ENCODE assay signal across 8 cellular contexts in genomic region chr10:100046088-100046487, GRCh38. TPM values are rescaled to one million over a fixed set of nuclear protein-coding genes. Genes with fewer than 3 reads are reported as not detected.
DNase-seq lines count a peak whose midpoint lies in the region; FAIRE-seq and TF ChIP-seq lines count a peak whose summit lies in the region.

No MANE protein-coding gene starts in this region.

- no peaks in the 10 kb centered on the region for H3K9me3 Mint-ChIP-seq in activated T-helper 2 cell treated with anti-CD3 and anti-CD28 coated beads, Interferon-gamma antibody, Interleukin-2, Interleukin-4, amounts not matched to agents 10 μg/mL and 5 μg/mL and 100 μg/mL, durations not matched to agents 14 hours and 24 hours and 36 hours

- TF ChIP-seq POLR2A in Raji (IDR thresholded peaks at IDR 0.05; ENCODE audit: insufficient read depth, low read depth, low read length): 0 out of 2 replicates have a peak, but pooled peaks have one; percentile 27

- peaks cover 3% of the 10 kb centered on the region for H3K27me3 Mint-ChIP-seq in activated T-helper 2 cell treated with anti-CD3 and anti-CD28 coated beads, Interferon-gamma antibody, Interleukin-2, Interleukin-4, amounts not matched to agents 10 μg/mL and 5 μg/mL and 100 μg/mL, durations not matched to agents 14 hours and 24 hours and 36 hours (ENCODE audit: low read depth)

- peak; percentile 64 for DNase-seq in AG09319 (ENCODE audit: extremely low read depth, low read depth)
- DNase-seq in GM19240 (ENCODE audit: insufficient read length, low spot score): peak; percentile 40
- DNase-seq in LHCN-M2 (ENCODE audit: low read depth): peak; percentile 81
- DNase-seq in activated T-helper 2 cell treated with anti-CD3 and anti-CD28 coated beads, Interferon-gamma antibody, Interleukin-2, Interleukin-4, amounts not matched to agents 10 μg/mL and 5 μg/mL and 100 μg/mL, durations not matched to agents 14 hours and 24 hours and 36 hours (ENCODE audit: low spot score): peak; percentile 59
- peak; percentile 12 to 47 for DNase-seq in frontal cortex (ENCODE audit: low spot score in 2 of 2)
- peak in 53 of 56 donors; percentile 3 to 91 (median 44) for DNase-seq in nucleus accumbens (lab: John Stamatoyannopoulos, UW)
- peak; percentile 89 for DNase-seq in superior temporal gyrus (ENCODE audit: extremely low spot score)

- peaks cover 2% of the 10 kb centered on the region for H3K4me1 Mint-ChIP-seq in activated T-helper 2 cell treated with anti-CD3 and anti-CD28 coated beads, Interferon-gamma antibody, Interleukin-2, Interleukin-4, amounts not matched to agents 10 μg/mL and 5 μg/mL and 100 μg/mL, durations not matched to agents 14 hours and 24 hours and 36 hours (ENCODE audit: low read depth)

- TF ChIP-seq CTCF in AG09319 (IDR thresholded peaks at IDR 0.05; ENCODE audit: low read depth, low read length): peak; percentile 95

- no peak overlapping the region for H3K27ac Mint-ChIP-seq in activated T-helper 2 cell treated with anti-CD3 and anti-CD28 coated beads, Interferon-gamma antibody, Interleukin-2, Interleukin-4, amounts not matched to agents 10 μg/mL and 5 μg/mL and 100 μg/mL, durations not matched to agents 14 hours and 24 hours and 36 hours

- FAIRE-seq in frontal cortex (lab: Jason Lieb, UNC): no peak

- H3K4me3 Mint-ChIP-seq in activated T-helper 2 cell treated with anti-CD3 and anti-CD28 coated beads, Interferon-gamma antibody, Interleukin-2, Interleukin-4, amounts not matched to agents 10 μg/mL and 5 μg/mL and 100 μg/mL, durations not matched to agents 14 hours and 24 hours and 36 hours (ENCODE audit: low read depth): no peak overlapping the region

- intact Hi-C loops in activated T-helper 2 cell treated with anti-CD3 and anti-CD28 coated beads, Interferon-gamma antibody, Interleukin-2, Interleukin-4, amounts not matched to agents 10 μg/mL and 5 μg/mL and 100 μg/mL, durations not matched to agents 14 hours and 24 hours and 36 hours (cut with micrococcal nuclease): loop anchor here (1.0 kb wide), 2 partner anchors 36 to 200 kb away; no protein-coding TSS in a partner anchor

- H3K36me3 Mint-ChIP-seq in activated T-helper 2 cell treated with anti-CD3 and anti-CD28 coated beads, Interferon-gamma antibody, Interleukin-2, Interleukin-4, amounts not matched to agents 10 μg/mL and 5 μg/mL and 100 μg/mL, durations not matched to agents 14 hours and 24 hours and 36 hours (ENCODE audit: low read depth): no peaks in the 10 kb centered on the region

RNA-seq across cellular contexts. Expression of gene CPN1, which starts 35.6 kb away (rescaled TPM):
- total RNA-seq in LHCN-M2 (2014; rRNA removed) (not detected in 2 replicates), frontal cortex (not detected)
- not detected for polyA plus RNA-seq in LHCN-M2 (2012)
- total RNA-seq in activated T-helper 2 cell treated with anti-CD3 and anti-CD28 coated beads, Interferon-gamma antibody, Interleukin-2, Interleukin-4, amounts not matched to agents 10 μg/mL and 5 μg/mL and 100 μg/mL, durations not matched to agents 14 hours and 24 hours and 36 hours: not detected in 2 replicates

RNA-seq across cellular contexts. Expression of gene DNMBP, which starts 36.3 kb away (rescaled TPM):
- total RNA-seq in LHCN-M2 (2014; rRNA removed): 19.7 and 22.5 TPM in 2 replicates
- polyA plus RNA-seq in LHCN-M2 (2012): 11.0 TPM
- 1.0 and 1.2 TPM in 2 replicates for total RNA-seq in activated T-helper 2 cell treated with anti-CD3 and anti-CD28 coated beads, Interferon-gamma antibody, Interleukin-2, Interleukin-4, amounts not matched to agents 10 μg/mL and 5 μg/mL and 100 μg/mL, durations not matched to agents 14 hours and 24 hours and 36 hours
- 2.9 TPM for total RNA-seq in frontal cortex

Comparison
In these comparisons a context has a peak if more than half of its experiments do, and no peak if none do; other contexts are left out.
1. Peak in every context shown above with its lines: DNase-seq.
2. DNase-seq: peak in every context shown above with its lines; median percentile 89 in superior temporal gyrus; 81 in LHCN-M2; 64 in AG09319; 59 in activated T-helper 2 cell treated with anti-CD3 and anti-CD28 coated beads, Interferon-gamma antibody, Interleukin-2, Interleukin-4, amounts not matched to agents 10 μg/mL and 5 μg/mL and 100 μg/mL, durations not matched to agents 14 hours and 24 hours and 36 hours; 44 in nucleus accumbens; 40 in GM19240; 30 in frontal cortex.